6 cellular contexts compared by ENCODE assay signal in genomic region chr19:1250374-1251232, GRCh38. TPM values are rescaled to one million over a fixed set of nuclear protein-coding genes. Genes with fewer than 3 reads are reported as not detected.
A peak's percentile ranks its signal among the peaks of the same experiment; 100 is the strongest.
DNase-seq lines count a peak whose midpoint lies in the region; ATAC-seq and TF ChIP-seq lines count a peak whose summit lies in the region.

No MANE protein-coding gene starts in this region.

- H4K20me1 ChIP-seq in SK-N-SH (ENCODE audit: insufficient read depth): peaks cover 37% of the 10 kb centered on the region
- peaks cover 56% of the 10 kb centered on the region for H4K20me1 ChIP-seq in smooth muscle cell (ENCODE audit: low read depth)

- H3K9ac ChIP-seq in SK-N-SH (peak overlapping the region; percentile 98), smooth muscle cell (ENCODE audit: low read depth) (peak overlapping the region; percentile 95)

- no peaks in the 10 kb centered on the region for H3K9me2 ChIP-seq in SK-N-SH

- H3K9me3 Mint-ChIP-seq in activated CD4-positive, alpha-beta memory T cell treated with anti-CD3 and anti-CD28 coated beads for 36 hours: no peaks in the 10 kb centered on the region

- H3K9me3 ChIP-seq in SK-N-SH (no peaks in the 10 kb centered on the region), cardiac muscle cell (ENCODE audit: low read depth) (no peaks in the 10 kb centered on the region), smooth muscle cell (replicated peaks; ENCODE audit: low read depth) (no peaks in the 10 kb centered on the region)

- DNase-seq in SK-N-SH: peak; percentile 73
- peak; percentile 59 for DNase-seq in activated CD4-positive, alpha-beta memory T cell treated with anti-CD3 and anti-CD28 coated beads for 36 hours
- peak; percentile 87 to 88 for DNase-seq in cardiac muscle cell (ENCODE audit: low read depth in 1 of 2, low spot score in 1 of 2)
- peak; percentile 52 for DNase-seq in smooth muscle cell (lab: John Stamatoyannopoulos, UW; ENCODE audit: unreplicated experiment)

- H3K36me3 ChIP-seq in SK-N-SH (replicated peaks in 1 of 2; ENCODE audit: control insufficient read depth in 1 of 2, insufficient read depth in 2 of 2, low read length in 1 of 2) (peaks cover 23 to 31% of the 10 kb centered on the region in 2 experiments), cardiac muscle cell (peaks cover 23% of the 10 kb centered on the region), smooth muscle cell (ENCODE audit: low read depth) (no peaks in the 10 kb centered on the region)

- WGBS in SK-N-SH (ENCODE audit: low lambda C conversion rate): under 1% methylated on average over 33 of the region's 97 CpGs
- 7% methylated on average over 3 of the region's 97 CpGs for WGBS in smooth muscle cell (ENCODE audit: low lambda C conversion rate)

- H3K4me1 Mint-ChIP-seq in activated CD4-positive, alpha-beta memory T cell treated with anti-CD3 and anti-CD28 coated beads for 36 hours (ENCODE audit: low read depth): peaks cover 12% of the 10 kb centered on the region

- ATAC-seq in SK-N-SH treated with all-trans-retinoic acid at 6 μM for 48 hours: no peak
- ATAC-seq in HG03095 (IDR thresholded peaks at IDR 0.05; ENCODE audit: unreplicated experiment): no peak

- TF ChIP-seq CTCF in SK-N-SH (IDR thresholded peaks at IDR 0.05) (no peak), cardiac muscle cell (IDR thresholded peaks at IDR 0.05; ENCODE audit: low read depth, low read length) (no peak), smooth muscle cell (IDR thresholded peaks at IDR 0.05; ENCODE audit: borderline replicate concordance, insufficient read depth, poor library complexity, severe bottlenecking) (peak; percentile 10)

- no peak for TF ChIP-seq RAD21 in SK-N-SH (IDR thresholded peaks at IDR 0.05; ENCODE audit: low read length)

- H3K27me3 ChIP-seq in SK-N-SH (ENCODE audit: insufficient read depth): no peaks in the 10 kb centered on the region
- H3K27me3 ChIP-seq in cardiac muscle cell: no peaks in the 10 kb centered on the region
- no peaks in the 10 kb centered on the region for H3K27me3 ChIP-seq in smooth muscle cell (ENCODE audit: low read depth)

- H2AFZ ChIP-seq in SK-N-SH (ENCODE audit: low read depth): no peak overlapping the region
- no peak overlapping the region for H2AFZ ChIP-seq in smooth muscle cell (ENCODE audit: low read depth)

- no peaks in the 10 kb centered on the region for H3K27me3 Mint-ChIP-seq in activated CD4-positive, alpha-beta memory T cell treated with anti-CD3 and anti-CD28 coated beads for 36 hours

- H3K27ac Mint-ChIP-seq in activated CD4-positive, alpha-beta memory T cell treated with anti-CD3 and anti-CD28 coated beads for 36 hours: peak overlapping the region; percentile 97

- intact Hi-C loops in activated CD4-positive, alpha-beta memory T cell treated with anti-CD3 and anti-CD28 coated beads for 36 hours (cut with micrococcal nuclease): no loop called here

- TF ChIP-seq EP300 in SK-N-SH (IDR thresholded peaks at IDR 0.05; ENCODE audit: borderline replicate concordance in 1 of 2, low read depth in 1 of 2, low read length in 1 of 2): 0 out of 4 replicates have a peak, but pooled peaks of 1 of the 2 experiments have one; percentile 3

- POLR2A ChIA-PET in SK-N-SH (lab: Yijun Ruan, JAX): interaction anchor here (1.3 kb wide), 1 partner anchor 16 kb away, joined by 5 read pairs; no protein-coding TSS in a partner anchor
- POLR2A ChIA-PET in activated CD4-positive, alpha-beta memory T cell treated with anti-CD3 and anti-CD28 coated beads for 36 hours (lab: Charles Lee): interaction anchor here (0.6 to 1.0 kb wide), 3 partner anchors 11 to 167 kb away, joined by 3 to 4 read pairs (median 3); partner anchors contain the start of gene CIRBP

- peaks cover 23 to 30% of the 10 kb centered on the region in 2 experiments; a peak in 3 of 4 replicates for H3K4me1 ChIP-seq in SK-N-SH (ENCODE audit: control insufficient read depth in 1 of 2, insufficient read depth in 2 of 2, low read depth in 1 of 2, low read length in 1 of 2)
- H3K4me1 ChIP-seq in cardiac muscle cell (ENCODE audit: low read depth): peaks cover 11% of the 10 kb centered on the region
- H3K4me1 ChIP-seq in smooth muscle cell (ENCODE audit: low read depth): peaks cover 7% of the 10 kb centered on the region

- H3K36me3 Mint-ChIP-seq in activated CD4-positive, alpha-beta memory T cell treated with anti-CD3 and anti-CD28 coated beads for 36 hours: peaks cover 35% of the 10 kb centered on the region

- H3K4me2 ChIP-seq in SK-N-SH: peak overlapping the region; percentile 99
- H3K4me2 ChIP-seq in smooth muscle cell: peak overlapping the region; percentile 99

- H3F3A ChIP-seq in SK-N-SH (replicated peaks; ENCODE audit: insufficient read depth) (peaks cover 45% of the 10 kb centered on the region), smooth muscle cell (ENCODE audit: low read depth) (peaks cover 40% of the 10 kb centered on the region)

- H3K4me3 Mint-ChIP-seq in activated CD4-positive, alpha-beta memory T cell treated with anti-CD3 and anti-CD28 coated beads for 36 hours: peak overlapping the region; percentile 93

- H3K4me3 ChIP-seq in SK-N-SH (ENCODE audit: low read depth in 2 of 2, low read length in 1 of 2) (peak overlapping the region; percentile 79 to 86), cardiac muscle cell (peak overlapping the region; percentile 92), smooth muscle cell (peak overlapping the region; percentile 99)

- peaks cover 65% of the 10 kb centered on the region for H3K79me2 ChIP-seq in SK-N-SH (ENCODE audit: insufficient read depth)
- peaks cover 54% of the 10 kb centered on the region for H3K79me2 ChIP-seq in smooth muscle cell (ENCODE audit: low read depth)

- CTCF ChIA-PET in SK-N-SH (lab: Yijun Ruan, JAX): interaction anchor here (0.6 to 7.8 kb wide), 4 partner anchors 9 to 362 kb away, joined by 3 to 99 read pairs (median 8); no protein-coding TSS in a partner anchor
- CTCF ChIA-PET in activated CD4-positive, alpha-beta memory T cell treated with anti-CD3 and anti-CD28 coated beads for 36 hours (lab: Charles Lee): interaction anchor here (1.0 kb wide), 2 partner anchors 16 to 18 kb away, joined by 3 to 4 read pairs; partner anchors contain the start of gene CIRBP

- H3K27ac ChIP-seq in SK-N-SH (ENCODE audit: low read depth in 2 of 2, low read length in 1 of 2) (peak overlapping the region; percentile 95 to 99), cardiac muscle cell (peak overlapping the region; percentile 91), smooth muscle cell (ENCODE audit: low read depth) (peak overlapping the region; percentile 97)

TF ChIP-seq in SK-N-SH, 30 proteins besides CTCF, POLR2A, EP300 and RAD21:
- TF ChIP-seq CHD2 (IDR thresholded peaks at IDR 0.05; ENCODE audit: low read length, partially characterized antibody) (peak; percentile 58), FOSL2 (IDR thresholded peaks at IDR 0.05; ENCODE audit: borderline replicate concordance, low read depth) (no peak), GATA2 (CRISPR knock-in tag; IDR thresholded peaks at IDR 0.05) (no peak)

TF ChIP-seq in SK-N-SH treated with all-trans-retinoic acid at 6 μM for 48 hours, 23 proteins besides CTCF, POLR2A, EP300 and RAD21 (continues in another document):
- TF ChIP-seq RARB (CRISPR knock-in tag; IDR thresholded peaks at IDR 0.05) (no peak), ZFP3 (CRISPR knock-in tag; IDR thresholded peaks at IDR 0.05) (no peak), PPARA (CRISPR knock-in tag; IDR thresholded peaks at IDR 0.05; ENCODE audit: borderline replicate concordance) (no peak), ZNF70 (CRISPR knock-in tag; IDR thresholded peaks at IDR 0.05) (no peak), ZC3H10 (CRISPR knock-in tag; IDR thresholded peaks at IDR 0.05) (no peak), ARNTL (CRISPR knock-in tag; IDR thresholded peaks at IDR 0.05; ENCODE audit: borderline replicate concordance, low read depth) (no peak), GLIS3 (CRISPR knock-in tag; IDR thresholded peaks at IDR 0.05) (no peak)

RNA-seq across cellular contexts. Expression of gene MIDN, which starts 2.2 kb away (rescaled TPM):
- polyA plus RNA-seq in SK-N-SH (2012; rRNA removed) (8.2 and 13.9 TPM in 2 replicates), cardiac muscle cell (58.1 and 76.0 TPM in 2 replicates), smooth muscle cell (65.3 and 70.6 TPM in 2 replicates)
- polyA plus RNA-seq in SK-N-SH (2012; cell fraction: cytosol; rRNA removed): 6.8 and 9.9 TPM in 2 replicates
- polyA plus RNA-seq in SK-N-SH (2012; cell fraction: nucleus; rRNA removed): 53.9 and 79.1 TPM in 2 replicates
- 10 to 100 TPM; 54.1 to 54.6 TPM for total RNA-seq in activated CD4-positive, alpha-beta memory T cell treated with anti-CD3 and anti-CD28 coated beads for 36 hours
- total RNA-seq in cardiac muscle cell (45.6 and 89.2 TPM in 2 replicates), smooth muscle cell (25.0 and 58.5 TPM in 2 replicates)

RNA-seq across cellular contexts. Expression of gene ATP5F1D, which starts 9.1 kb away (rescaled TPM):
- polyA plus RNA-seq in SK-N-SH (2012; rRNA removed) (133 and 226 TPM in 2 replicates), cardiac muscle cell (505 and 638 TPM in 2 replicates), smooth muscle cell (265 and 272 TPM in 2 replicates)
- polyA plus RNA-seq in SK-N-SH (2012; cell fraction: cytosol; rRNA removed): 114 and 155 TPM in 2 replicates
- polyA plus RNA-seq in SK-N-SH (2012; cell fraction: nucleus; rRNA removed): 81.6 and 162 TPM in 2 replicates
- total RNA-seq in activated CD4-positive, alpha-beta memory T cell treated with anti-CD3 and anti-CD28 coated beads for 36 hours: 100 to 1,000 TPM; 178 to 192 TPM
- total RNA-seq in cardiac muscle cell (188 and 355 TPM in 2 replicates), smooth muscle cell (29.1 and 68.8 TPM in 2 replicates)

RNA-seq across cellular contexts. Expression of gene CBARP, which starts 12.8 kb away (rescaled TPM):
- polyA plus RNA-seq in SK-N-SH (2012; rRNA removed) (4.8 and 5.1 TPM in 2 replicates), cardiac muscle cell (22.1 and 30.6 TPM in 2 replicates), smooth muscle cell (10.2 and 10.5 TPM in 2 replicates)
- polyA plus RNA-seq in SK-N-SH (2012; cell fraction: cytosol; rRNA removed): 1.6 and 3.5 TPM in 2 replicates
- polyA plus RNA-seq in SK-N-SH (2012; cell fraction: nucleus; rRNA removed): 25.2 and 37.7 TPM in 2 replicates
- total RNA-seq in activated CD4-positive, alpha-beta memory T cell treated with anti-CD3 and anti-CD28 coated beads for 36 hours: 1 to 10 TPM; 1.3 to 2.1 TPM
- total RNA-seq in cardiac muscle cell (21.1 and 29.1 TPM in 2 replicates), smooth muscle cell (1.7 and 2.7 TPM in 2 replicates)

RNA-seq across cellular contexts. Expression of gene CIRBP, which starts 18.5 kb away (rescaled TPM):
- polyA plus RNA-seq in SK-N-SH (2012; rRNA removed) (762 and 857 TPM in 2 replicates), cardiac muscle cell (716 and 851 TPM in 2 replicates), smooth muscle cell (215 and 235 TPM in 2 replicates)
- 628 and 677 TPM in 2 replicates for polyA plus RNA-seq in SK-N-SH (2012; cell fraction: cytosol; rRNA removed)
- 2,521 and 3,638 TPM in 2 replicates for polyA plus RNA-seq in SK-N-SH (2012; cell fraction: nucleus; rRNA removed)
- 100 to 1,000 TPM; 171 to 173 TPM for total RNA-seq in activated CD4-positive, alpha-beta memory T cell treated with anti-CD3 and anti-CD28 coated beads for 36 hours
- total RNA-seq in cardiac muscle cell (1,112 and 2,236 TPM in 2 replicates), smooth muscle cell (119 and 122 TPM in 2 replicates)

RNA-seq across cellular contexts. Expression of gene FAM174C, which starts 24.7 kb away (rescaled TPM):
- polyA plus RNA-seq in SK-N-SH (2012; rRNA removed) (53.5 and 78.0 TPM in 2 replicates), cardiac muscle cell (34.0 and 34.4 TPM in 2 replicates), smooth muscle cell (75.6 and 78.1 TPM in 2 replicates)
- polyA plus RNA-seq in SK-N-SH (2012; cell fraction: cytosol; rRNA removed): 35.5 and 51.2 TPM in 2 replicates
- polyA plus RNA-seq in SK-N-SH (2012; cell fraction: nucleus; rRNA removed): 76.2 and 162 TPM in 2 replicates
- total RNA-seq in activated CD4-positive, alpha-beta memory T cell treated with anti-CD3 and anti-CD28 coated beads for 36 hours: 10 to 100 TPM; 74.8 to 76.1 TPM
- total RNA-seq in cardiac muscle cell (31.2 and 44.9 TPM in 2 replicates), smooth muscle cell (33.4 and 41.5 TPM in 2 replicates)
